ENCODE assay signal across 10 cellular contexts in the genomic region with DNA sequence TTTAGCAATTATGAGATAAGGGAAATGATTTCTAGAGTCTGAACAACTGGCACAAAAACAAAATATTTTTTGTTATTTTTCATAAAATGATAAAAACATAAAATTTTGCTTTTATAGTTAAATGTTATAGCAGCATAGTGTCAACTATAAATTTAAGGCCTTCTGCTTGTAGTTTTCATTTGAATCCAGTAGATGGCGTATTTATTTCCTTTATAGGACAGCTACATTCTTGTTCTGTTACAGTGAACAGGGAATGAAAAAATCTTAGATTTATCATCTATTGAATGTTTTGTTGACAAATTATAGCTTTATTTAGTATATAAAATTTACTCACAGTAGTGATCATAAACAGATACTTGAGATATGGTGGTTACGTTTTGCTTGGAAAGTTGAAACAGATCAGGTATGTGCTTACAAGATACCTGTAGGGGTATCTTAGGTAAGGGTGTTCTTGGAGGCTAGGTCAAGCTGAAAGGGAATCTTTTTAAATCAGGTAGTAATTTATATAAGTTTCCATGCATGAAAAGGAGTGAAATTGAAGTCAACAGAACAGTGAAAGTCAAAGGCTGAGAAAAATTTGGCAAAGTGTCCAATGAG.
DNase-seq lines count a peak whose midpoint lies in the region; ATAC-seq, FAIRE-seq and TF ChIP-seq lines count a peak whose summit lies in the region.
"Had no signal": no experiment of that assay in that cellular context is flagged by ENCODE, and none has a peak within 500 bp of the region (broad histone marks: within the 10 kb centered on the region; RNA-seq: fewer than 3 reads in every experiment).

No MANE protein-coding gene starts in this region.

- TF ChIP-seq POLR2A in ovary (IDR thresholded peaks at IDR 0.05): no peak

- intact Hi-C loops in ovary (cut with DNase I): no loop called here

- H3K27ac ChIP-seq in ovary: no peak overlapping the region

- H3K4me1 ChIP-seq in ovary (ENCODE audit: insufficient read depth): no peaks in the 10 kb centered on the region

- FAIRE-seq in GM18507 (lab: Jason Lieb, UNC): no peak

- no peak overlapping the region for H3K27ac Mint-ChIP-seq in endothelial cell (ENCODE audit: unreplicated experiment)
- no peak overlapping the region for H3K27ac Mint-ChIP-seq in activated CD8-positive, alpha-beta memory T cell treated with anti-CD3 and anti-CD28 coated beads, Interleukin-2, amount 10 ng/mL, durations not matched to agents 7 days and 5 days
- H3K27ac Mint-ChIP-seq: dendritic cell treated with granulocyte-macrophage colony-stimulating factor and Interleukin-4, amounts not matched to agents 40 ng/mL and 50 ng/mL, for 4 days; stimulated activated naive B cell treated with anti-CD40 and anti-IgM and Interleukin-4, amounts not matched to agents 10 μg/mL and 1 μg/mL and 100 μg/mL, for 72 hours had no signal

- TF ChIP-seq CTCF in endothelial cell (IDR thresholded peaks at IDR 0.05; ENCODE audit: unreplicated experiment) (peak; percentile 71), ovary (IDR thresholded peaks at IDR 0.05) (no peak)

- H3K27me3 Mint-ChIP-seq in endothelial cell (ENCODE audit: unreplicated experiment): no peaks in the 10 kb centered on the region
- H3K27me3 Mint-ChIP-seq in activated CD8-positive, alpha-beta memory T cell treated with anti-CD3 and anti-CD28 coated beads, Interleukin-2, amount 10 ng/mL, durations not matched to agents 7 days and 5 days: no peaks in the 10 kb centered on the region
- H3K27me3 Mint-ChIP-seq: dendritic cell treated with granulocyte-macrophage colony-stimulating factor and Interleukin-4, amounts not matched to agents 40 ng/mL and 50 ng/mL, for 4 days; stimulated activated naive B cell treated with anti-CD40 and anti-IgM and Interleukin-4, amounts not matched to agents 10 μg/mL and 1 μg/mL and 100 μg/mL, for 72 hours had no signal

- H3K4me1 Mint-ChIP-seq in endothelial cell (ENCODE audit: unreplicated experiment): no peaks in the 10 kb centered on the region
- H3K4me1 Mint-ChIP-seq in activated CD8-positive, alpha-beta memory T cell treated with anti-CD3 and anti-CD28 coated beads, Interleukin-2, amount 10 ng/mL, durations not matched to agents 7 days and 5 days: no peaks in the 10 kb centered on the region
- H3K4me1 Mint-ChIP-seq: stimulated activated naive B cell treated with anti-CD40 and anti-IgM and Interleukin-4, amounts not matched to agents 10 μg/mL and 1 μg/mL and 100 μg/mL, for 72 hours had no signal

- no peaks in the 10 kb centered on the region for H3K9me3 ChIP-seq in ovary

- no peaks in the 10 kb centered on the region for H3K36me3 ChIP-seq in ovary

- no peaks in the 10 kb centered on the region for H3K36me3 Mint-ChIP-seq in endothelial cell (ENCODE audit: low read depth, unreplicated experiment)
- no peaks in the 10 kb centered on the region for H3K36me3 Mint-ChIP-seq in activated CD8-positive, alpha-beta memory T cell treated with anti-CD3 and anti-CD28 coated beads, Interleukin-2, amount 10 ng/mL, durations not matched to agents 7 days and 5 days
- H3K36me3 Mint-ChIP-seq: stimulated activated naive B cell treated with anti-CD40 and anti-IgM and Interleukin-4, amounts not matched to agents 10 μg/mL and 1 μg/mL and 100 μg/mL, for 72 hours had no signal

- whole genome bisulfite sequencing in ovary, 3 donors: 1 to 2% (median 2%) methylated on average over 2 of the region's 2 CpGs

- DNase-seq in A172 (ENCODE audit: low spot score): peak; percentile 48
- DNase-seq in GM18507 (ENCODE audit: extremely low spot score, insufficient read length, low read depth): peak; percentile 0
- DNase-seq in NCI-H748 (lab: John Stamatoyannopoulos, UW; ENCODE audit: unreplicated experiment): peak; percentile 55
- DNase-seq in endothelial cell (ENCODE audit: low spot score): no peak
- DNase-seq in renal cortical epithelial cell (ENCODE audit: low read depth): peak; percentile 42
- no peak for DNase-seq in activated CD8-positive, alpha-beta memory T cell treated with anti-CD3 and anti-CD28 coated beads, Interleukin-2, amount 10 ng/mL, durations not matched to agents 7 days and 5 days
- no peak for DNase-seq in ovary
- DNase-seq: stimulated activated naive B cell treated with anti-CD40 and anti-IgM and Interleukin-4, amounts not matched to agents 10 μg/mL and 1 μg/mL and 100 μg/mL, for 72 hours had no signal

- CTCF ChIA-PET in activated CD8-positive, alpha-beta memory T cell treated with anti-CD3 and anti-CD28 coated beads, Interleukin-2, amount 10 ng/mL, durations not matched to agents 7 days and 5 days (lab: Charles Lee): no interaction called here

- TF ChIP-seq EP300 in ovary (IDR thresholded peaks at IDR 0.05): no peak

- H3K9me3 Mint-ChIP-seq in endothelial cell (ENCODE audit: unreplicated experiment): peaks cover 5% of the 10 kb centered on the region
- no peaks in the 10 kb centered on the region for H3K9me3 Mint-ChIP-seq in activated CD8-positive, alpha-beta memory T cell treated with anti-CD3 and anti-CD28 coated beads, Interleukin-2, amount 10 ng/mL, durations not matched to agents 7 days and 5 days (ENCODE audit: low read depth)
- H3K9me3 Mint-ChIP-seq: dendritic cell treated with granulocyte-macrophage colony-stimulating factor and Interleukin-4, amounts not matched to agents 40 ng/mL and 50 ng/mL, for 4 days; stimulated activated naive B cell treated with anti-CD40 and anti-IgM and Interleukin-4, amounts not matched to agents 10 μg/mL and 1 μg/mL and 100 μg/mL, for 72 hours had no signal

- no peaks in the 10 kb centered on the region for H3K27me3 ChIP-seq in ovary

- H3K4me3 ChIP-seq in ovary: no peak overlapping the region

- no peak overlapping the region for H3K4me3 Mint-ChIP-seq in endothelial cell (ENCODE audit: unreplicated experiment)
- H3K4me3 Mint-ChIP-seq in activated CD8-positive, alpha-beta memory T cell treated with anti-CD3 and anti-CD28 coated beads, Interleukin-2, amount 10 ng/mL, durations not matched to agents 7 days and 5 days: no peak overlapping the region
- H3K4me3 Mint-ChIP-seq: dendritic cell treated with granulocyte-macrophage colony-stimulating factor and Interleukin-4, amounts not matched to agents 40 ng/mL and 50 ng/mL, for 4 days; stimulated activated naive B cell treated with anti-CD40 and anti-IgM and Interleukin-4, amounts not matched to agents 10 μg/mL and 1 μg/mL and 100 μg/mL, for 72 hours had no signal

- peak; percentile 75 for ATAC-seq in HG03064 (IDR thresholded peaks at IDR 0.05; ENCODE audit: low read depth, unreplicated experiment)
- no peak for ATAC-seq in activated CD8-positive, alpha-beta memory T cell treated with anti-CD3 and anti-CD28 coated beads, Interleukin-2, amount 10 ng/mL, durations not matched to agents 7 days and 5 days

Comparison
In these comparisons a context has a peak if more than half of its experiments do, and no peak if none do; other contexts are left out.
1. DNase-seq: peak in A172 (single experiment), GM18507 (single experiment), NCI-H748 (single experiment) and renal cortical epithelial cell (single experiment); none in endothelial cell (single experiment), activated CD8-positive, alpha-beta memory T cell treated with anti-CD3 and anti-CD28 coated beads, Interleukin-2, amount 10 ng/mL, durations not matched to agents 7 days and 5 days (single experiment) and ovary (0 of 5).